Comparison of ENCODE assay signal across 8 cellular contexts in the genomic region with DNA sequence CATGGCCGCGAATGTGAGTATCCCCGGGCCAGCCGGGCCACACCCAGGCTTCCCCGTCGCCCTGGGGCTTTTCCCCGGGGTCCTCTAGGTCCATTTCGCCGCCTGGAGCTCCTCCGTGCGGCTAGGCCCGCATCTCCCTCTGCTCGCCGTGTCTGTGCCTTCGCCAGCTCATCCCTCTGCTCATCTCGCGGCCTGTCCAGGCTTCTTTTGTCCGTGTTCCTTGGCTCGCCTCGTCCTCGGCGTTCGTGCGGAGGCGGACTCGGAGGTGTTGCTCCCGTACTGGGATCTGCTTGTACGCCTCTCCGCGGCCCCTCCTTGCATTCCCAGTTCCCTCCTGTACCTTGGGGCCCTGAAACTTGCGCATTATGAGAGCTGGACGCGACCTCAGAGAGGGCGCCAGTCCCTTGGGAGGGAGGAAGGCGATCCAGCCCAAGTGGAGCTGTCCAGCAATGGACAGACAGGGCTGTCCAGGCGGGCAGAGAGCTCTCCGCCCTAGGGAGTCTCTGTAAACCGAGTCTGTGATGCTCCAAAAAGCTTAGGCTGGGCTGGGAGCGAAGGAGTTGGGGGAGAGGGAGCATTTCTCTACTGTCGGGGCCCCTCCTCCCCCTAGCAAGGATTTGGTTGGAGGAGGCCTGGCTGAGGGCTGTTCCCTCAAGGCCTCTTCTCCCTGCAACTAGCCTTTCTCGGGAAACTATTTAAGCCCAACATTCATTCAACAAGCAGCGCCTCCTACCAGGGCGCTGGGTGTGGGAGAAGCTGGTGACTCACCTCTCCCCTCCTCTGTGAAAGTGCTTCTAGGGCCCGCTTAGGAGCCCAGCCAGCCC. TPM values are rescaled to one million over a fixed set of nuclear protein-coding genes. Genes with fewer than 3 reads are reported as not detected.
A peak's percentile ranks its signal among the peaks of the same experiment; 100 is the strongest.
DNase-seq lines count a peak whose midpoint lies in the region; ATAC-seq, FAIRE-seq and TF ChIP-seq lines count a peak whose summit lies in the region.

No MANE protein-coding gene starts in this region.

- TF ChIP-seq CTCF in endothelial cell of umbilical vein (IDR thresholded peaks at IDR 0.05; ENCODE audit: extremely low read depth in 1 of 2, insufficient read depth in 1 of 2, low read depth in 1 of 2, low read length in 2 of 2) (peak in 1 of 2 donors; percentile 2), mucosa of descending colon (IDR thresholded peaks at IDR 0.05) (no peak)

- peaks cover 0 to under 1% of the 10 kb centered on the region in 2 experiments for H3K36me3 ChIP-seq in endothelial cell of umbilical vein (ENCODE audit: control insufficient read depth in 2 of 2, extremely low read depth in 1 of 2, insufficient read depth in 2 of 2, low read length in 2 of 2)
- peaks cover 4% of the 10 kb centered on the region for H3K36me3 ChIP-seq in mucosa of descending colon (ENCODE audit: low read depth)

- peak overlapping the region; percentile 90 for H3K27ac Mint-ChIP-seq in activated CD8-positive, alpha-beta T cell treated with anti-CD3 and anti-CD28 coated beads, Interleukin-2, amount 10 ng/mL, durations not matched to agents 7 days and 5 days

- POLR2A ChIA-PET in activated CD8-positive, alpha-beta T cell treated with anti-CD3 and anti-CD28 coated beads, Interleukin-2, amount 10 ng/mL, durations not matched to agents 7 days and 5 days (lab: Charles Lee): interaction anchor here (1.3 to 4.1 kb wide), 9 partner anchors 8 to 305 kb away, joined by 3 to 60 read pairs (median 7); partner anchors contain the start of genes LSM3, SLC6A6 and XPC
- POLR2A ChIA-PET in endothelial cell of umbilical vein (lab: Charles Lee): interaction anchor here (0.9 to 2.6 kb wide), 6 partner anchors 8 to 229 kb away, joined by 3 to 37 read pairs (median 10); partner anchors contain the start of genes LSM3 and XPC

- H3K4me3 ChIP-seq in endothelial cell of umbilical vein (replicated peaks in 1 of 3; ENCODE audit: insufficient read depth in 1 of 3, low read depth in 1 of 3, low read length in 3 of 3): peak overlapping the region; percentile 17 to 90 (median 66)
- peak overlapping the region; percentile 80 for H3K4me3 ChIP-seq in mucosa of descending colon

- DNase-seq in NCI-H2029 (lab: John Stamatoyannopoulos, UW) (peak; percentile 59), NCI-H2029 treated with DMSO at 0.1 percent for 48 hours (lab: John Stamatoyannopoulos, UW) (no peak), NCI-H2227 (lab: John Stamatoyannopoulos, UW; ENCODE audit: unreplicated experiment) (peak; percentile 60), endothelial cell of umbilical vein (ENCODE audit: low read depth, low spot score) (peak; percentile 84), mucosa of descending colon (peak; percentile 64 to 82 (median 75))
- DNase-seq in activated CD8-positive, alpha-beta T cell treated with anti-CD3 and anti-CD28 coated beads, Interleukin-2, amount 10 ng/mL, durations not matched to agents 7 days and 5 days: peak; percentile 57
- peak; percentile 29 to 35 for DNase-seq in stimulated activated CD8-positive, alpha-beta memory T cell treated with anti-CD3 and anti-CD28 coated beads, Interleukin-7, amount 100 ng/mL, for 1 hour (ENCODE audit: low read depth in 2 of 2)

- H4K20me1 ChIP-seq in endothelial cell of umbilical vein (replicated peaks; ENCODE audit: control insufficient read depth, extremely low read depth, insufficient read depth, low read length): no peaks in the 10 kb centered on the region

- peaks cover 49% of the 10 kb centered on the region for H3K79me2 ChIP-seq in endothelial cell of umbilical vein (ENCODE audit: control insufficient read depth, insufficient read depth, low read length)

- peaks cover 50% of the 10 kb centered on the region for H3K36me3 Mint-ChIP-seq in activated CD8-positive, alpha-beta T cell treated with anti-CD3 and anti-CD28 coated beads, Interleukin-2, amount 10 ng/mL, durations not matched to agents 7 days and 5 days (ENCODE audit: low read depth)

- ATAC-seq in HG02870 (IDR thresholded peaks at IDR 0.05; ENCODE audit: unreplicated experiment) (peak; percentile 22), mucosa of descending colon (peak; percentile 71)
- ATAC-seq in activated CD8-positive, alpha-beta T cell treated with anti-CD3 and anti-CD28 coated beads, Interleukin-2, amount 10 ng/mL, durations not matched to agents 7 days and 5 days: peak; percentile 34

- peak overlapping the region; percentile 39 for H3K4me2 ChIP-seq in endothelial cell of umbilical vein (ENCODE audit: insufficient read depth, low read length)

- H3K4me3 Mint-ChIP-seq in activated CD8-positive, alpha-beta T cell treated with anti-CD3 and anti-CD28 coated beads, Interleukin-2, amount 10 ng/mL, durations not matched to agents 7 days and 5 days: peak overlapping the region; percentile 93

- peaks cover 54% of the 10 kb centered on the region for H3K4me1 Mint-ChIP-seq in activated CD8-positive, alpha-beta T cell treated with anti-CD3 and anti-CD28 coated beads, Interleukin-2, amount 10 ng/mL, durations not matched to agents 7 days and 5 days (ENCODE audit: low read depth)

- peak overlapping the region; percentile 61 for H3K27ac ChIP-seq in endothelial cell of umbilical vein (ENCODE audit: insufficient read depth, low read depth, low read length)

- H3K27me3 Mint-ChIP-seq in activated CD8-positive, alpha-beta T cell treated with anti-CD3 and anti-CD28 coated beads, Interleukin-2, amount 10 ng/mL, durations not matched to agents 7 days and 5 days (ENCODE audit: low read depth): no peaks in the 10 kb centered on the region

- H3K4me1 ChIP-seq in endothelial cell of umbilical vein (ENCODE audit: control insufficient read depth, extremely low read depth, insufficient read depth, low read length): peaks cover 22% of the 10 kb centered on the region
- peaks cover 20% of the 10 kb centered on the region for H3K4me1 ChIP-seq in mucosa of descending colon (ENCODE audit: low read depth)

- H3K27me3 ChIP-seq in endothelial cell of umbilical vein (ENCODE audit: control insufficient read depth in 2 of 2, insufficient read depth in 2 of 2, low read length in 2 of 2): no peaks in the 10 kb centered on the region

- no peaks in the 10 kb centered on the region for H3K9me1 ChIP-seq in endothelial cell of umbilical vein (replicated peaks; ENCODE audit: control insufficient read depth, extremely low read depth, insufficient read depth, low read length)

- TF ChIP-seq POLR2A in endothelial cell of umbilical vein (IDR thresholded peaks at IDR 0.05; ENCODE audit: low read depth, low read length): no peak

- H3K9ac ChIP-seq in endothelial cell of umbilical vein (replicated peaks; ENCODE audit: extremely low read depth, insufficient read depth, low read length): peak overlapping the region; percentile 85

- no peaks in the 10 kb centered on the region for H3K9me3 ChIP-seq in endothelial cell of umbilical vein (replicated peaks; ENCODE audit: control insufficient read depth, insufficient read depth, low read length)
- no peaks in the 10 kb centered on the region for H3K9me3 ChIP-seq in mucosa of descending colon

- H3K9me3 Mint-ChIP-seq in activated CD8-positive, alpha-beta T cell treated with anti-CD3 and anti-CD28 coated beads, Interleukin-2, amount 10 ng/mL, durations not matched to agents 7 days and 5 days (ENCODE audit: insufficient read depth): no peaks in the 10 kb centered on the region

- BruUV-seq in endothelial cell of umbilical vein (replicated peaks; lab: Mats Ljungman, UMichigan): TSS peak; percentile 46

- peak; percentile 87 for FAIRE-seq in endothelial cell of umbilical vein (lab: Jason Lieb, UNC)

- CTCF ChIA-PET in activated CD8-positive, alpha-beta T cell treated with anti-CD3 and anti-CD28 coated beads, Interleukin-2, amount 10 ng/mL, durations not matched to agents 7 days and 5 days (lab: Charles Lee): interaction anchor here (0.8 to 3.0 kb wide), 8 partner anchors 9 to 235 kb away, joined by 5 to 20 read pairs (median 8); partner anchors contain the start of genes LSM3 and XPC
- CTCF ChIA-PET in endothelial cell of umbilical vein (lab: Charles Lee): interaction anchor here (1.0 to 2.5 kb wide), 14 partner anchors 10 to 477 kb away, joined by 3 to 30 read pairs (median 4); partner anchors contain the start of genes LSM3 and XPC

- intact Hi-C loops in endothelial cell of umbilical vein (cut with micrococcal nuclease): loop anchor here (1.0 kb wide), 2 partner anchors 19 to 53 kb away; partner anchors contain the start of genes LSM3 and XPC
- intact Hi-C loops in mucosa of descending colon (cut with DNase I, micrococcal nuclease): no loop called here

- dilution Hi-C loops in endothelial cell of umbilical vein (cut with MboI; ENCODE audit: extremely low pct_ligation_motif_present, low sequenced_read_pairs): no loop called here

- peak overlapping the region; percentile 35 for H2AFZ ChIP-seq in endothelial cell of umbilical vein (ENCODE audit: low read depth, low read length)

RNA-seq across cellular contexts. Expression of gene TMEM43, which starts 0.6 kb away (rescaled TPM):
- total RNA-seq in activated CD8-positive, alpha-beta T cell treated with anti-CD3 and anti-CD28 coated beads, Interleukin-2, amount 10 ng/mL, durations not matched to agents 7 days and 5 days: 10 to 100 TPM; 27.9 to 28.8 TPM
- total RNA-seq in endothelial cell of umbilical vein (69.6 and 80.6 TPM in 2 replicates), mucosa of descending colon (10 to 100 TPM; 23.1 to 50.4 (median 31.3) TPM)
- 119 and 122 TPM in 2 replicates for polyA plus RNA-seq in endothelial cell of umbilical vein
- 94.3 and 97.8 TPM in 2 replicates for polyA plus RNA-seq in endothelial cell of umbilical vein (2011; cell fraction: cytosol; rRNA removed)
- 102 and 112 TPM in 2 replicates for polyA plus RNA-seq in endothelial cell of umbilical vein (2011; cell fraction: nucleus; rRNA removed)
- polyA plus RNA-seq in endothelial cell of umbilical vein (2012): 79.8 and 81.2 TPM in 2 replicates
- 118 and 124 TPM in 2 replicates for polyA minus RNA-seq in endothelial cell of umbilical vein
- 21.1 TPM for polyA minus RNA-seq in endothelial cell of umbilical vein (2011; cell fraction: cytosol; rRNA and poly(A)+ RNA removed)
- 32.1 and 35.7 TPM in 2 replicates for polyA minus RNA-seq in endothelial cell of umbilical vein (2011; cell fraction: nucleus; rRNA and poly(A)+ RNA removed)

RNA-seq across cellular contexts. Expression of gene CHCHD4, which starts 0.7 kb away (rescaled TPM):
- total RNA-seq in activated CD8-positive, alpha-beta T cell treated with anti-CD3 and anti-CD28 coated beads, Interleukin-2, amount 10 ng/mL, durations not matched to agents 7 days and 5 days: 10 to 100 TPM; 17.3 to 18.1 TPM
- 12.4 and 13.6 TPM in 2 replicates for total RNA-seq in endothelial cell of umbilical vein
- 6.5 and 8.5 TPM in 2 replicates for polyA plus RNA-seq in endothelial cell of umbilical vein
- polyA plus RNA-seq in endothelial cell of umbilical vein (2011; cell fraction: cytosol; rRNA removed): 10.8 and 10.9 TPM in 2 replicates
- 4.9 and 5.5 TPM in 2 replicates for polyA plus RNA-seq in endothelial cell of umbilical vein (2011; cell fraction: nucleus; rRNA removed)
- polyA plus RNA-seq in endothelial cell of umbilical vein (2012): 9.0 and 13.2 TPM in 2 replicates
- polyA minus RNA-seq in endothelial cell of umbilical vein: 4.4 and 5.0 TPM in 2 replicates
- 12.2 TPM for polyA minus RNA-seq in endothelial cell of umbilical vein (2011; cell fraction: cytosol; rRNA and poly(A)+ RNA removed)
- polyA minus RNA-seq in endothelial cell of umbilical vein (2011; cell fraction: nucleus; rRNA and poly(A)+ RNA removed): 1.0 and 2.0 TPM in 2 replicates
- total RNA-seq in mucosa of descending colon: 10 to 100 TPM; 15.1 to 32.6 (median 15.2) TPM

RNA-seq across cellular contexts. Expression of gene XPC, which starts 53.0 kb away (rescaled TPM):
- total RNA-seq in activated CD8-positive, alpha-beta T cell treated with anti-CD3 and anti-CD28 coated beads, Interleukin-2, amount 10 ng/mL, durations not matched to agents 7 days and 5 days: 10 to 100 TPM; 29.4 to 31.6 TPM
- total RNA-seq in endothelial cell of umbilical vein (36.7 and 36.8 TPM in 2 replicates), mucosa of descending colon (10 to 100 TPM; 22.4 to 30.6 (median 26.9) TPM)
- polyA plus RNA-seq in endothelial cell of umbilical vein: 9.0 and 11.9 TPM in 2 replicates
- polyA plus RNA-seq in endothelial cell of umbilical vein (2011; cell fraction: cytosol; rRNA removed): 16.4 and 16.7 TPM in 2 replicates
- polyA plus RNA-seq in endothelial cell of umbilical vein (2011; cell fraction: nucleus; rRNA removed): 59.4 and 61.4 TPM in 2 replicates
- polyA plus RNA-seq in endothelial cell of umbilical vein (2012): 31.1 and 39.1 TPM in 2 replicates
- 29.2 and 29.8 TPM in 2 replicates for polyA minus RNA-seq in endothelial cell of umbilical vein
- polyA minus RNA-seq in endothelial cell of umbilical vein (2011; cell fraction: cytosol; rRNA and poly(A)+ RNA removed): 15.4 TPM
- polyA minus RNA-seq in endothelial cell of umbilical vein (2011; cell fraction: nucleus; rRNA and poly(A)+ RNA removed): 33.6 and 51.8 TPM in 2 replicates

RNA-seq across cellular contexts. Expression of gene LSM3, which starts 53.2 kb away (rescaled TPM):
- total RNA-seq in activated CD8-positive, alpha-beta T cell treated with anti-CD3 and anti-CD28 coated beads, Interleukin-2, amount 10 ng/mL, durations not matched to agents 7 days and 5 days: 10 to 100 TPM; 19.2 to 20.2 TPM
- total RNA-seq in endothelial cell of umbilical vein: 13.0 and 13.6 TPM in 2 replicates
- 2.5 and 4.4 TPM in 2 replicates for polyA plus RNA-seq in endothelial cell of umbilical vein
- polyA plus RNA-seq in endothelial cell of umbilical vein (2011; cell fraction: cytosol; rRNA removed): 6.2 and 7.5 TPM in 2 replicates
- 2.2 and 3.8 TPM in 2 replicates for polyA plus RNA-seq in endothelial cell of umbilical vein (2011; cell fraction: nucleus; rRNA removed)
- 11.5 and 19.6 TPM in 2 replicates for polyA plus RNA-seq in endothelial cell of umbilical vein (2012)
- polyA minus RNA-seq in endothelial cell of umbilical vein: 1.7 and 2.5 TPM in 2 replicates
- 4.0 TPM for polyA minus RNA-seq in endothelial cell of umbilical vein (2011; cell fraction: cytosol; rRNA and poly(A)+ RNA removed)
- 3.4 and 3.8 TPM in 2 replicates for polyA minus RNA-seq in endothelial cell of umbilical vein (2011; cell fraction: nucleus; rRNA and poly(A)+ RNA removed)
- total RNA-seq in mucosa of descending colon: 10 to 100 TPM in 1 of 3 donors, 1 to 10 TPM in 2; 8.3 to 13.1 (median 9.8) TPM
